8 cellular contexts compared by ENCODE assay signal in genomic region chr17:28551421-28552186, GRCh38. TPM values are rescaled to one million over a fixed set of nuclear protein-coding genes. Genes with fewer than 3 reads are reported as not detected.
DNase-seq lines count a peak whose midpoint lies in the region; ATAC-seq, FAIRE-seq and TF ChIP-seq lines count a peak whose summit lies in the region.

No MANE protein-coding gene starts in this region.

- H4K20me1 ChIP-seq in BLaER1 (peaks cover 26% of the 10 kb centered on the region), keratinocyte (ENCODE audit: control insufficient read depth, extremely low read depth, insufficient read depth, low read length) (no peaks in the 10 kb centered on the region)

- no peak overlapping the region for H3K27ac ChIP-seq in BLaER1
- no peak overlapping the region for H3K27ac ChIP-seq in keratinocyte (ENCODE audit: control insufficient read depth, insufficient read depth, low read length)
- peak overlapping the region; percentile 10 for H3K27ac ChIP-seq in subcutaneous abdominal adipose tissue (ENCODE audit: low read depth, low read length)

- dilution Hi-C loops in keratinocyte (cut with MboI; ENCODE audit: extremely low pct_ligation_motif_present, low sequenced_read_pairs) = no loop called here

- H3K4me2 ChIP-seq in BLaER1 (peak overlapping the region; percentile 95), keratinocyte (ENCODE audit: control insufficient read depth, extremely low read depth, insufficient read depth, low read depth, low read length) (peak overlapping the region; percentile 85)

- peaks cover 3% of the 10 kb centered on the region for H3K79me2 ChIP-seq in keratinocyte (ENCODE audit: control insufficient read depth, insufficient read depth, low read length)

- DNase-seq in HTR-8/SVneo (ENCODE audit: insufficient read length, low spot score) = peak; percentile 45
- peak; percentile 9 for DNase-seq in amniotic epithelial cell (ENCODE audit: low read depth)
- DNase-seq in keratinocyte (ENCODE audit: low read depth, low spot score) = no peak
- no peak for DNase-seq in activated CD8-positive, alpha-beta memory T cell treated with anti-CD3 and anti-CD28 coated beads for 24 hours
- no peak for DNase-seq in iPS-NIHi7 (ENCODE audit: extremely low spot score)

- no peak for ATAC-seq in GM18909 (IDR thresholded peaks at IDR 0.05; ENCODE audit: poor library complexity, unreplicated experiment)

- H3K36me3 ChIP-seq in BLaER1 (peaks cover 45% of the 10 kb centered on the region), keratinocyte (ENCODE audit: control insufficient read depth in 2 of 2, extremely low read depth in 1 of 2, insufficient read depth in 2 of 2, low read length in 2 of 2) (peaks cover 12 to 28% of the 10 kb centered on the region in 2 experiments), subcutaneous abdominal adipose tissue (ENCODE audit: control insufficient read depth in 5 of 5, insufficient read depth in 5 of 5, low read length in 5 of 5) (peaks cover 0 to 44% (median 41%) of the 10 kb centered on the region in 5 donors)

- no peak for FAIRE-seq in HTR-8/SVneo (lab: Jason Lieb, UNC)
- FAIRE-seq in keratinocyte (lab: Jason Lieb, UNC) = no peak

- H3K27me3 ChIP-seq in BLaER1 (no peaks in the 10 kb centered on the region), keratinocyte (ENCODE audit: control insufficient read depth, extremely low read depth, insufficient read depth, low read length) (no peaks in the 10 kb centered on the region), subcutaneous abdominal adipose tissue (ENCODE audit: control insufficient read depth in 5 of 5, insufficient read depth in 4 of 5, low read length in 5 of 5) (no peaks in the 10 kb centered on the region)

- H2AFZ ChIP-seq in keratinocyte (ENCODE audit: control insufficient read depth, low read length) = peak overlapping the region; percentile 62

- H3K9me1 ChIP-seq in keratinocyte (ENCODE audit: control insufficient read depth, extremely low read depth, insufficient read depth, low read length) = peaks cover 3% of the 10 kb centered on the region

- H3K4me3 ChIP-seq in BLaER1 = peak overlapping the region; percentile 85
- H3K4me3 ChIP-seq in keratinocyte (ENCODE audit: control insufficient read depth in 2 of 3, extremely low read depth in 1 of 3, insufficient read depth in 2 of 3, low read depth in 1 of 3, low read length in 3 of 3) = peak overlapping the region; percentile 75 to 82 (median 75)
- H3K4me3 ChIP-seq in subcutaneous abdominal adipose tissue (ENCODE audit: low read depth in 1 of 5, low read length in 5 of 5) = peak overlapping the region; percentile 67 to 78 (median 73)

- H3K4me1 ChIP-seq in BLaER1 (peaks cover 52% of the 10 kb centered on the region), keratinocyte (ENCODE audit: control insufficient read depth, extremely low read depth, insufficient read depth, low read length) (peaks cover 6% of the 10 kb centered on the region), subcutaneous abdominal adipose tissue (ENCODE audit: control insufficient read depth in 5 of 5, insufficient read depth in 5 of 5, low read length in 5 of 5) (peaks cover 7 to 35% (median 31%) of the 10 kb centered on the region in 5 donors)

- TF ChIP-seq CTCF in keratinocyte (optimal IDR thresholded peaks at IDR 0.05 in 1 of 3, IDR thresholded peaks at IDR 0.05 in 1 of 3, conservative IDR thresholded peaks at IDR 0.05 in 1 of 3; ENCODE audit: extremely low read depth in 1 of 3, insufficient read depth in 2 of 3, low read length in 3 of 3) = no peak

- H3K9ac ChIP-seq in BLaER1 (peak overlapping the region; percentile 80), keratinocyte (ENCODE audit: control insufficient read depth, extremely low read depth, insufficient read depth, low read length) (peak overlapping the region; percentile 67), subcutaneous abdominal adipose tissue (ENCODE audit: low read length in 5 of 5) (peak overlapping the region; percentile 35 to 68 (median 52))

- H3K9me3 ChIP-seq in BLaER1 (no peaks in the 10 kb centered on the region), keratinocyte (ENCODE audit: control insufficient read depth, low read depth, low read length) (no peaks in the 10 kb centered on the region), subcutaneous abdominal adipose tissue (ENCODE audit: control insufficient read depth in 5 of 5, low read length in 5 of 5) (no peaks in the 10 kb centered on the region)

RNA-seq across cellular contexts. Expression of gene UNC119, which starts 0.8 kb away (rescaled TPM):
- polyA plus RNA-seq in keratinocyte = 34.1 to 93.3 TPM (median 60.0 TPM) in 3 replicates
- 6.9 TPM for polyA plus RNA-seq in keratinocyte (2011; ENCODE audit: low read depth)
- polyA plus RNA-seq in keratinocyte (2011; cell fraction: cytosol; rRNA removed) = 28.1 and 39.3 TPM in 2 replicates
- polyA plus RNA-seq in keratinocyte (2011; cell fraction: nucleus; rRNA removed) = 52.9 and 56.6 TPM in 2 replicates
- polyA plus RNA-seq in keratinocyte (2012; ENCODE audit: low replicate concordance) = 18.6 and 27.2 TPM in 2 replicates
- 22.1 to 44.2 TPM (median 33.4 TPM) in 3 replicates for polyA minus RNA-seq in keratinocyte
- polyA minus RNA-seq in keratinocyte (2011; cell fraction: cytosol; rRNA and poly(A)+ RNA removed) = 39.5 TPM
- polyA minus RNA-seq in keratinocyte (2011; cell fraction: nucleus; rRNA and poly(A)+ RNA removed) = 21.7 and 22.3 TPM in 2 replicates

RNA-seq across cellular contexts. Expression of gene PIGS, which starts 19.7 kb away (rescaled TPM):
- polyA plus RNA-seq in keratinocyte = 21.8 to 52.1 TPM (median 33.6 TPM) in 3 replicates
- 22.8 TPM for polyA plus RNA-seq in keratinocyte (2011; ENCODE audit: low read depth)
- polyA plus RNA-seq in keratinocyte (2011; cell fraction: cytosol; rRNA removed) = 26.0 and 28.2 TPM in 2 replicates
- polyA plus RNA-seq in keratinocyte (2011; cell fraction: nucleus; rRNA removed) = 47.6 and 49.6 TPM in 2 replicates
- 27.7 and 45.6 TPM in 2 replicates for polyA plus RNA-seq in keratinocyte (2012; ENCODE audit: low replicate concordance)
- 21.9 to 89.4 TPM (median 29.1 TPM) in 3 replicates for polyA minus RNA-seq in keratinocyte
- 20.3 TPM for polyA minus RNA-seq in keratinocyte (2011; cell fraction: cytosol; rRNA and poly(A)+ RNA removed)
- polyA minus RNA-seq in keratinocyte (2011; cell fraction: nucleus; rRNA and poly(A)+ RNA removed) = 19.9 and 48.1 TPM in 2 replicates

RNA-seq across cellular contexts. Expression of gene ALDOC, which starts 25.1 kb away (rescaled TPM):
- polyA plus RNA-seq in keratinocyte = 24.2 to 44.9 TPM (median 32.5 TPM) in 3 replicates
- polyA plus RNA-seq in keratinocyte (2011; ENCODE audit: low read depth) = 12.1 TPM
- polyA plus RNA-seq in keratinocyte (2011; cell fraction: cytosol; rRNA removed) = 17.4 and 20.5 TPM in 2 replicates
- polyA plus RNA-seq in keratinocyte (2011; cell fraction: nucleus; rRNA removed) = 18.6 TPM in 2 replicates
- 23.2 and 28.7 TPM in 2 replicates for polyA plus RNA-seq in keratinocyte (2012; ENCODE audit: low replicate concordance)
- polyA minus RNA-seq in keratinocyte = 35.1 to 51.5 TPM (median 42.5 TPM) in 3 replicates
- 17.1 TPM for polyA minus RNA-seq in keratinocyte (2011; cell fraction: cytosol; rRNA and poly(A)+ RNA removed)
- 6.6 and 10.6 TPM in 2 replicates for polyA minus RNA-seq in keratinocyte (2011; cell fraction: nucleus; rRNA and poly(A)+ RNA removed)

RNA-seq across cellular contexts. Expression of gene FOXN1, which starts 45.5 kb away (rescaled TPM):
- polyA plus RNA-seq in keratinocyte = 0.01 to 0.66 TPM (median 0.29 TPM) in 3 replicates
- polyA plus RNA-seq in keratinocyte (2011; ENCODE audit: low read depth) = 1.4 TPM
- 0.12 and 0.32 TPM in 2 replicates for polyA plus RNA-seq in keratinocyte (2011; cell fraction: cytosol; rRNA removed)
- 0.83 and 1.0 TPM in 2 replicates for polyA plus RNA-seq in keratinocyte (2011; cell fraction: nucleus; rRNA removed)
- 0.24 and 7.2 TPM in 2 replicates for polyA plus RNA-seq in keratinocyte (2012; ENCODE audit: low replicate concordance)
- polyA minus RNA-seq in keratinocyte = 0.32 to 0.76 TPM (median 0.46 TPM) in 3 replicates
- polyA minus RNA-seq in keratinocyte (2011; cell fraction: cytosol; rRNA and poly(A)+ RNA removed) = not detected
- polyA minus RNA-seq in keratinocyte (2011; cell fraction: nucleus; rRNA and poly(A)+ RNA removed) = 0.16 and 1.5 TPM in 2 replicates

RNA-seq across cellular contexts. Expression of gene SPAG5, which starts 47.2 kb away (rescaled TPM):
- polyA plus RNA-seq in keratinocyte = 6.2 to 21.1 TPM (median 16.6 TPM) in 3 replicates
- 4.3 TPM for polyA plus RNA-seq in keratinocyte (2011; ENCODE audit: low read depth)
- 4.2 and 4.4 TPM in 2 replicates for polyA plus RNA-seq in keratinocyte (2011; cell fraction: cytosol; rRNA removed)
- polyA plus RNA-seq in keratinocyte (2011; cell fraction: nucleus; rRNA removed) = 23.6 and 24.8 TPM in 2 replicates
- 4.9 and 13.3 TPM in 2 replicates for polyA plus RNA-seq in keratinocyte (2012; ENCODE audit: low replicate concordance)
- polyA minus RNA-seq in keratinocyte = 11.0 to 24.2 TPM (median 20.6 TPM) in 3 replicates
- polyA minus RNA-seq in keratinocyte (2011; cell fraction: cytosol; rRNA and poly(A)+ RNA removed) = 5.4 TPM
- polyA minus RNA-seq in keratinocyte (2011; cell fraction: nucleus; rRNA and poly(A)+ RNA removed) = 11.4 and 12.6 TPM in 2 replicates

Comparison
In these comparisons a context has a peak if more than half of its experiments do, and no peak if none do; other contexts are left out.
1. DNase-seq: peak in HTR-8/SVneo (single experiment) and amniotic epithelial cell (single experiment); none in keratinocyte (single experiment), activated CD8-positive, alpha-beta memory T cell treated with anti-CD3 and anti-CD28 coated beads for 24 hours (single experiment) and iPS-NIHi7 (single experiment).
2. Peak in every context shown above with its lines, with median percentiles within 50 percentile points of each other: H3K4me3 ChIP-seq and H3K9ac ChIP-seq.